ENCODE assay signal across 24 cellular contexts in the genomic region with DNA sequence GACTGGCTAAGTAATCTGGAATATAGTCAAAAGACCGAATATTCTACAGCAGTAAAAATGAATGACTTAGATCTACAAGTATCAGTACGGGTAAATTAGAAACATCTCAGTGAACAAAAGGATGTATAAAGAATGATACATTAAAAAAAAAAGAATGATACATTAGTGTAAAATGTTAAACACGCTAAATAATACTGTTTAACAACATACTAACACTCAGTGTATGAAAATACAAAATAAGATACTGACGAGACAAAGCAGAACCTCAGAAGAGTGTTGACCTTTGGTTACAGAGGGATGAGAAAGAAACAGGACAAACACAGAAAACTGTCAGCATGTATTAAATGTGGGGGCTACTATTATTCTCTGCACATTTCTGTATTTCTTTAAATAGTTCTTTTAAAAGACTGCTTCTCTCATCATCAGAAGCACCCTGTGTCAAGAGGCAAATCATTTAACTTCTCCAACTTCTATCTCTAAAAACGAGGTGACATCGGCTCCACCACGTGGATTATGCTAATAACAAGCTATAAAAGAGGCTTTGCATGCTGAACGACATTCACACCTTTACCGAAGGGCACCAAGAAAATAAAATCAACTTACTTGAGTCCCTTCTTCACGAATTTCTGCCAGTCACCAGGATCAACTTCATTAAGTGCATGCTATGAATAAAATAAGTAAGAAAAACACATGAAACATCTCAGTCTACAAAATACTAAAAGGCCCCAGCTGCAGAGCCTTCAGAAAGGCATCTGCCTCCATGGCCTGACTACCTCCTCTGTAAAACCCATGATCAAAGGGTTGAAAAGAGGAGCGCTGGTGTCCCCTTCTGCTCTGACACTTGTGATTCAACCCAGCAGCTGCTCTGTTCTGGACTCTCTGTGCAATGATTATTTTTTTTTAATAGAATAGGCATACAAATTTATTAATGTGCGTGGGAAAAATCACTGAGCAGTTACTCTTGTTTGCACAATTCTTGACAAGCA. TPM values are rescaled to one million over a fixed set of nuclear protein-coding genes. Genes with fewer than 3 reads are reported as not detected.
"Had no signal": no experiment of that assay in that cellular context is flagged by ENCODE, and none has a peak within 500 bp of the region (broad histone marks: within the 10 kb centered on the region; RNA-seq: fewer than 3 reads in every experiment).

No MANE protein-coding gene starts in this region.

- ATAC-seq: activated T-helper 17 cell treated with anti-CD3 and anti-CD28 coated beads, Interleukin-2, amount 50 U/mL, for 72 hours; heart left ventricle; left colon; mucosa of descending colon; naive thymus-derived CD8-positive, alpha-beta T cell; stimulated activated naive CD8-positive, alpha-beta T cell treated with anti-CD3 and anti-CD28 coated beads, Interleukin-15, Interleukin-2, amounts not matched to agents 100 U/mL and 50 U/mL, for 24 hours had no signal

- H3K4me3 ChIP-seq: adrenal gland, cardiac muscle cell, coronary artery, heart left ventricle, lung, mucosa of descending colon, testis, upper lobe of left lung had no signal

- H3K9me3 ChIP-seq: adrenal gland, neutrophil, testis had no signal

- H3K4me1 Mint-ChIP-seq: activated CD4-positive, alpha-beta T cell treated with anti-CD3 and anti-CD28 coated beads, Interleukin-2, amount 10 ng/mL, durations not matched to agents 7 days and 5 days; activated naive CD4-positive, alpha-beta T cell treated with anti-CD3 and anti-CD28 coated beads, Interleukin-2, amount 10 ng/mL, durations not matched to agents 7 days and 5 days; activated T-helper 17 cell treated with anti-CD3 and anti-CD28 coated beads, Interleukin-2, amount 50 U/mL, for 72 hours; naive thymus-derived CD8-positive, alpha-beta T cell had no signal

- H3K27ac Mint-ChIP-seq: activated CD4-positive, alpha-beta T cell treated with anti-CD3 and anti-CD28 coated beads, Interleukin-2, amount 10 ng/mL, durations not matched to agents 7 days and 5 days; activated naive CD4-positive, alpha-beta T cell treated with anti-CD3 and anti-CD28 coated beads, Interleukin-2, amount 10 ng/mL, durations not matched to agents 7 days and 5 days; activated T-helper 17 cell treated with anti-CD3 and anti-CD28 coated beads, Interleukin-2, amount 50 U/mL, for 72 hours had no signal

- H3K27me3 Mint-ChIP-seq: activated CD4-positive, alpha-beta T cell treated with anti-CD3 and anti-CD28 coated beads, Interleukin-2, amount 10 ng/mL, durations not matched to agents 7 days and 5 days; activated naive CD4-positive, alpha-beta T cell treated with anti-CD3 and anti-CD28 coated beads, Interleukin-2, amount 10 ng/mL, durations not matched to agents 7 days and 5 days; activated T-helper 17 cell treated with anti-CD3 and anti-CD28 coated beads, Interleukin-2, amount 50 U/mL, for 72 hours; naive thymus-derived CD8-positive, alpha-beta T cell had no signal

- H3K4me1 ChIP-seq: adrenal gland, heart left ventricle, upper lobe of left lung had no signal

- DNase-seq: activated CD4-positive, alpha-beta T cell treated with anti-CD3 and anti-CD28 coated beads, Interleukin-2, amount 10 ng/mL, durations not matched to agents 7 days and 5 days; activated naive CD4-positive, alpha-beta T cell treated with anti-CD3 and anti-CD28 coated beads, Interleukin-2, amount 10 ng/mL, durations not matched to agents 7 days and 5 days; effector CD4-positive, alpha-beta T cell; foreskin melanocyte; heart left ventricle; left colon; mucosa of descending colon; naive thymus-derived CD8-positive, alpha-beta T cell; posterior cingulate gyrus; small intestine; stimulated activated CD4-positive, alpha-beta T cell treated with anti-CD3 and anti-CD28 coated beads, Interleukin-4, amount 100 ng/mL, for 4 hours; stimulated activated CD8-positive, alpha-beta memory T cell treated with anti-CD3 and anti-CD28 coated beads, Interleukin-4, amount 100 ng/mL, for 48 hours; stimulated activated naive CD8-positive, alpha-beta T cell treated with anti-CD3 and anti-CD28 coated beads, Interleukin-15, Interleukin-2, amounts not matched to agents 100 U/mL and 50 U/mL, for 24 hours; SW 1271; testis; upper lobe of left lung had no signal

- H3K9me3 Mint-ChIP-seq: activated T-helper 17 cell treated with anti-CD3 and anti-CD28 coated beads, Interleukin-2, amount 50 U/mL, for 72 hours had no signal

- H3K27me3 ChIP-seq: adrenal gland, cardiac muscle cell, heart left ventricle, neutrophil, testis, upper lobe of left lung had no signal

- H3K4me3 Mint-ChIP-seq: activated CD4-positive, alpha-beta T cell treated with anti-CD3 and anti-CD28 coated beads, Interleukin-2, amount 10 ng/mL, durations not matched to agents 7 days and 5 days; activated naive CD4-positive, alpha-beta T cell treated with anti-CD3 and anti-CD28 coated beads, Interleukin-2, amount 10 ng/mL, durations not matched to agents 7 days and 5 days; activated T-helper 17 cell treated with anti-CD3 and anti-CD28 coated beads, Interleukin-2, amount 50 U/mL, for 72 hours; naive thymus-derived CD8-positive, alpha-beta T cell had no signal

- H3K27ac ChIP-seq: adrenal gland, cardiac muscle cell, coronary artery, heart left ventricle, neutrophil, testis, upper lobe of left lung had no signal

RNA-seq across cellular contexts. Expression of a gene that starts 42.5 kb away (rescaled TPM):
- total RNA-seq: activated CD4-positive, alpha-beta T cell treated with anti-CD3 and anti-CD28 coated beads, Interleukin-2, amount 10 ng/mL, durations not matched to agents 7 days and 5 days; activated T-helper 17 cell treated with anti-CD3 and anti-CD28 coated beads, Interleukin-2, amount 50 U/mL, for 72 hours; cardiac muscle cell; left colon; mucosa of descending colon; naive thymus-derived CD8-positive, alpha-beta T cell; SK-MEL-5 had no signal
- polyA plus RNA-seq: cardiac muscle cell; fibroblast of lung; naive thymus-derived CD8-positive, alpha-beta T cell had no signal
